In the genomic region with DNA sequence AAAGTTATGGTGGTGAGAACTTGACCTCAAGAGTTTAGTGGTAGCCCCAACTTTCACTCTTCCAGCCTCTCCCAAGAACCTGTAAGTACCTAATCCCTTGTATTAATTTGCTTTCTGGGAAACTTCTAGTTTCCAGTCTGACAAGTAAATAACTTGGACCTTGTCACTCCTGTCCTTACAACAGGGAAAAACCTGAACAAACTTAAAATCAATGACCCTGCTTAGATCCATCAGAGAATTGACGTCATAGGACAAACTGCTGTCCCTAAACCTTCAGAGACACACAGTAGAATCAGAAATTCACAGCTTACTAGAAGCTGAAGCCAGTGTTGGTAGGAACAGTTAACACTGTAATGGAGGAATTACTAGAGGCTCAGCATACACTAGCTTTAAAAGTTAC, we compare ENCODE assay signal across 29 cellular contexts. TPM values are rescaled to one million over a fixed set of nuclear protein-coding genes. Genes with fewer than 3 reads are reported as not detected.
DNase-seq lines count a peak whose midpoint lies in the region; ATAC-seq, FAIRE-seq and TF ChIP-seq lines count a peak whose summit lies in the region.
"Had no signal": no experiment of that assay in that cellular context is flagged by ENCODE, and none has a peak within 500 bp of the region (broad histone marks: within the 10 kb centered on the region; RNA-seq: fewer than 3 reads in every experiment).

No MANE protein-coding gene starts in this region.

- H3K79me2 ChIP-seq in H9 (ENCODE audit: insufficient read depth, low read length): no peaks in the 10 kb centered on the region

- TF ChIP-seq CTCF in liver (IDR thresholded peaks at IDR 0.05; ENCODE audit: low read depth, low read length, missing input control) (no peak), stomach (IDR thresholded peaks at IDR 0.05) (no peak), H9 (conservative IDR thresholded peaks at IDR 0.05) (no peak)

- H3K36me3 Mint-ChIP-seq in H9 (ENCODE audit: insufficient read depth in 1 of 3, low read depth in 3 of 3): peaks cover 0 to 3% (median 0%) of the 10 kb centered on the region in 3 experiments; a peak in 1 of 7 replicates
- H3K36me3 Mint-ChIP-seq: CD14-positive monocyte; CD4-positive, alpha-beta memory T cell; CD4-positive, CD25-positive, alpha-beta regulatory T cell; CD8-positive, alpha-beta memory T cell had no signal

- peaks cover 0 to 4% of the 10 kb centered on the region in 2 experiments; a peak in 2 of 5 replicates for H3K9me3 Mint-ChIP-seq in H9

- peaks cover 7 to 11% of the 10 kb centered on the region in 2 experiments for H3K4me1 Mint-ChIP-seq in H9
- H3K4me1 Mint-ChIP-seq: CD4-positive, alpha-beta memory T cell; CD4-positive, CD25-positive, alpha-beta regulatory T cell; CD8-positive, alpha-beta memory T cell had no signal

- peaks cover 0 to 9% (median 3%) of the 10 kb centered on the region in 4 donors for H3K4me1 ChIP-seq in liver (ENCODE audit: control insufficient read depth in 4 of 4, insufficient read depth in 4 of 4, low read length in 3 of 4)
- H3K4me1 ChIP-seq in stomach: no peaks in the 10 kb centered on the region
- peaks cover 2% of the 10 kb centered on the region for H3K4me1 ChIP-seq in HAP-1
- no peaks in the 10 kb centered on the region for H3K4me1 ChIP-seq in H9 (ENCODE audit: insufficient read depth, low read length)
- H3K4me1 ChIP-seq: BE2C, BLaER1 had no signal

- no peak overlapping the region for H3K23ac ChIP-seq in H9 (ENCODE audit: insufficient read length, low read depth, low read length)

- no peaks in the 10 kb centered on the region for H4K20me1 ChIP-seq in H9 (ENCODE audit: control insufficient read depth, insufficient read depth, insufficient read length)
- H4K20me1 ChIP-seq: BLaER1 had no signal

- H3K27me3 Mint-ChIP-seq in H9 (ENCODE audit: low read depth): no peaks in the 10 kb centered on the region

- H3T11ph ChIP-seq in H9 (ENCODE audit: low read length): no peak overlapping the region

- no peaks in the 10 kb centered on the region for H3K23me2 ChIP-seq in H9 (ENCODE audit: insufficient read length, low read depth, low read length, poor library complexity, severe bottlenecking)

- H3K4me2 ChIP-seq in H9 (ENCODE audit: insufficient read depth, insufficient read length, low read length): no peak overlapping the region
- H3K4me2 ChIP-seq: BLaER1 had no signal

- peak; percentile 4 for FAIRE-seq in HTR-8/SVneo (lab: Jason Lieb, UNC)
- FAIRE-seq: A204.1, GM12878, GM12892, GM18507, GM19239 had no signal

- H4K91ac ChIP-seq in H9 (ENCODE audit: insufficient read length, low read depth, low read length): no peak overlapping the region

- H3K9ac ChIP-seq in liver (ENCODE audit: low read depth in 1 of 2, low read length in 2 of 2): no peak overlapping the region
- H3K9ac ChIP-seq in H9 (ENCODE audit: extremely low read depth, insufficient read length, low read length): no peak overlapping the region
- H3K9ac ChIP-seq: BLaER1 had no signal

- H2AFZ ChIP-seq in H9 (ENCODE audit: low read length): no peak overlapping the region

- H3K36me3 ChIP-seq in liver (ENCODE audit: control insufficient read depth in 4 of 4, insufficient read depth in 3 of 4, low read depth in 1 of 4, low read length in 3 of 4) (no peaks in the 10 kb centered on the region), stomach (no peaks in the 10 kb centered on the region), HAP-1 (replicated peaks) (no peaks in the 10 kb centered on the region)
- H3K36me3 ChIP-seq: BE2C, BLaER1 had no signal

- H2BK120ac ChIP-seq in H9 (ENCODE audit: low read depth, low read length, poor library complexity, severe bottlenecking): no peak overlapping the region

- intact Hi-C loops in stomach (cut with DNase I; ENCODE audit: low total_unique reads): loop anchor here (10.0 kb wide), 1 partner anchor 197 kb away; no protein-coding TSS in a partner anchor

- DNase-seq in HTR-8/SVneo (ENCODE audit: insufficient read length, low spot score) (no peak), left lobe of liver (ENCODE audit: low spot score) (no peak), stomach (no peak), HAP-1 (ENCODE audit: low spot score in 2 of 2) (no peak), H9 (no peak)
- DNase-seq: 8988T; ACHN; BE2C; C1 segment of cervical spinal cord; CD4-positive, alpha-beta memory T cell; CD4-positive, CD25-positive, alpha-beta regulatory T cell; CD8-positive, alpha-beta memory T cell; COR-L47; DMS 273 treated with DMSO at 0.1 percent for 48 hours; DMS153; DMS53; DMS79; DND-41; EL; GDM1 had no signal

- H2AK5ac ChIP-seq in H9 (ENCODE audit: insufficient read length, low read length): no peak overlapping the region

- in situ Hi-C loops in HAP-1 (cut with MboI; ENCODE audit: low sequenced_read_pairs): loop anchor here (25.0 kb wide), 1 partner anchor 844 kb away; no protein-coding TSS in a partner anchor

- no peak overlapping the region for H4K5ac ChIP-seq in H9 (ENCODE audit: insufficient read length, low read depth, low read length)

- no peak overlapping the region for H3K4me3 Mint-ChIP-seq in H9
- H3K4me3 Mint-ChIP-seq: CD14-positive monocyte; CD4-positive, alpha-beta memory T cell; CD4-positive, CD25-positive, alpha-beta regulatory T cell; CD8-positive, alpha-beta memory T cell had no signal

- H3K14ac ChIP-seq in H9 (ENCODE audit: insufficient read depth, low read length): no peak overlapping the region

- ATAC-seq in left lobe of liver (peak; percentile 74), GM18867 (IDR thresholded peaks at IDR 0.05; ENCODE audit: unreplicated experiment) (no peak)
- ATAC-seq: GM12878 had no signal

- H2BK20ac ChIP-seq in H9 (ENCODE audit: low read depth, low read length, poor library complexity, severe bottlenecking): no peak overlapping the region

- no peak for TF ChIP-seq RAD21 in liver (IDR thresholded peaks at IDR 0.05)

- H3K27ac ChIP-seq in liver (ENCODE audit: low read depth in 1 of 2, low read length in 2 of 2) (no peak overlapping the region), stomach (no peak overlapping the region), H9 (ENCODE audit: insufficient read length, low read depth, low read length) (no peak overlapping the region)
- H3K27ac ChIP-seq: BLaER1 had no signal

- no peak overlapping the region for H2BK5ac ChIP-seq in H9 (ENCODE audit: insufficient read length, low read length)

- no peaks in the 10 kb centered on the region for H3K79me1 ChIP-seq in H9 (ENCODE audit: insufficient read depth, low read depth, low read length, poor library complexity, severe bottlenecking)

- no peak for TF ChIP-seq EP300 in stomach (IDR thresholded peaks at IDR 0.05)

- H3K56ac ChIP-seq in H9 (ENCODE audit: insufficient read length, low read depth, low read length): no peak overlapping the region

- H3K4me3 ChIP-seq in liver (ENCODE audit: low read depth in 1 of 3, low read length in 3 of 3) (no peak overlapping the region), stomach (no peak overlapping the region), HAP-1 (no peak overlapping the region)
- H3K4me3 ChIP-seq: BLaER1, GM12878 had no signal

- no peak overlapping the region for H3K27ac Mint-ChIP-seq in H9
- H3K27ac Mint-ChIP-seq: CD14-positive monocyte; CD4-positive, alpha-beta memory T cell; CD4-positive, CD25-positive, alpha-beta regulatory T cell; CD8-positive, alpha-beta memory T cell had no signal

- no peak for TF ChIP-seq POLR2A in stomach (IDR thresholded peaks at IDR 0.05)

- no peak overlapping the region for H3K18ac ChIP-seq in H9 (ENCODE audit: insufficient read length, low read depth, low read length)

- no peak overlapping the region for H2BK12ac ChIP-seq in H9 (ENCODE audit: insufficient read length, low read depth, low read length)

- H3K9me3 ChIP-seq in liver (ENCODE audit: control insufficient read depth in 4 of 4, low read length in 3 of 4) (no peaks in the 10 kb centered on the region), stomach (no peaks in the 10 kb centered on the region), HAP-1 (no peaks in the 10 kb centered on the region), H9 (ENCODE audit: control insufficient read depth, low read depth, low read length) (no peaks in the 10 kb centered on the region)
- H3K9me3 ChIP-seq: BE2C, BLaER1 had no signal

- no peak overlapping the region for H2BK15ac ChIP-seq in H9 (ENCODE audit: low read depth, low read length)

- no peak overlapping the region for H3K4ac ChIP-seq in H9 (ENCODE audit: low read depth, low read length)

- 46% methylated on average over 1 of the region's 1 CpG for WGBS in liver
- 56 to 87% (median 74%) methylated on average over 1 of the region's 1 CpG for WGBS in stomach, 5 donors
- WGBS in H9 (ENCODE audit: extremely low coverage, insufficient read length, low lambda C conversion rate): no CpG with 5 or more reads among the region's 1 CpG

- H4K8ac ChIP-seq in H9 (replicated peaks; ENCODE audit: insufficient read length, low read depth, low read length): no peak overlapping the region

- H3K27me3 ChIP-seq in liver (ENCODE audit: control insufficient read depth in 4 of 4, insufficient read depth in 4 of 4, low read length in 3 of 4) (no peaks in the 10 kb centered on the region), stomach (no peaks in the 10 kb centered on the region), HAP-1 (ENCODE audit: low read depth) (no peaks in the 10 kb centered on the region), H9 (ENCODE audit: insufficient read depth, low read length) (no peaks in the 10 kb centered on the region)
- H3K27me3 ChIP-seq: BE2C, BLaER1 had no signal

TF ChIP-seq in liver, 16 proteins besides CTCF, POLR2A, EP300 and RAD21 (continues in another document):
- TF ChIP-seq TAF1 (conservative IDR thresholded peaks at IDR 0.05): no peak
- TF ChIP-seq EGR1 (IDR thresholded peaks at IDR 0.05; ENCODE audit: low read depth in 2 of 2): no peak

RNA-seq across cellular contexts. Expression of a gene that starts 60.0 kb away (rescaled TPM):
- 0.68 TPM for total RNA-seq in left lobe of liver
- total RNA-seq in liver: 1 to 10 TPM in 1 of 2 donors, under 1 TPM in 1; 0.70 to 1.7 TPM
- polyA plus RNA-seq in liver: under 1 TPM; 0.14 to 0.30 TPM
- 10 to 100 TPM in 1 of 5 donors, 1 to 10 TPM in 4; 1.4 to 16.3 (median 3.6) TPM for total RNA-seq in stomach
- 1 to 10 TPM in 1 of 3 donors, under 1 TPM in 2; 0.61 to 1.2 (median 0.68) TPM for polyA plus RNA-seq in stomach
- 0.33 and 0.39 TPM in 2 replicates for total RNA-seq in H9 (2021)
- total RNA-seq: CD4-positive, alpha-beta memory T cell; CD8-positive, alpha-beta memory T cell; GM12878 had no signal
- polyA plus RNA-seq: CD14-positive monocyte; CD4-positive, alpha-beta memory T cell; CD4-positive, CD25-positive, alpha-beta regulatory T cell; CD8-positive, alpha-beta memory T cell; GM12878 had no signal
